In the genomic region with DNA sequence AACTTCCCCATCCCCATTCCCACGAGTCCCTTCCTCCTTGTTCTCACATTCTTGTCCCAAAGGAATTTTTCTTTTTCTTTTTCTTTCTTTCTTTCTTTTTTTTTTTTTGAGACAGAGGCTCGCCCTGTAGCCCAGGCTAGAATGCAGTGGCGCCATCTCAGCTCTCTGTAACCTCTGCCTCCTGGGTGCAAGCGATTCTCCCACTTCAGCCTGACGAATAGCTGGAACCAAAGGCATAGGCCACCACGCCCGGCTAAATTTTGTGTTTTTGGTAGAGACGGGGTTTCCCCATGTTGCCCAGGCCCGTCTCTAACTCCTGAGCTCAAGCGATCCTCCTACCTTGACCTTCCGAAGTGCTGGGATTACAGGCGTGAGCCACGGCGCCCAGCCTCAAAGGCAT, we compare ENCODE assay signal across 13 cellular contexts. TPM values are rescaled to one million over a fixed set of nuclear protein-coding genes. Genes with fewer than 3 reads are reported as not detected.
DNase-seq lines count a peak whose midpoint lies in the region; ATAC-seq and TF ChIP-seq lines count a peak whose summit lies in the region.
"Had no signal": no experiment of that assay in that cellular context is flagged by ENCODE, and none has a peak within 500 bp of the region (broad histone marks: within the 10 kb centered on the region; RNA-seq: fewer than 3 reads in every experiment).

No MANE protein-coding gene starts in this region.

- TF ChIP-seq CTCF in HCT116 (IDR thresholded peaks at IDR 0.05 in 2 of 3, conservative IDR thresholded peaks at IDR 0.05 in 1 of 3; ENCODE audit: borderline replicate concordance in 1 of 3, insufficient read depth in 1 of 3, low read depth in 2 of 3, low read length in 2 of 3) = no peak

- no peaks in the 10 kb centered on the region for H3K9me2 ChIP-seq in HCT116 (ENCODE audit: insufficient read depth)

- RAD21 ChIA-PET in HCT116 (lab: Charles Lee; ENCODE audit: low non-redundant PET in 1 of 2, low total read pairs in 2 of 2, uncharacterized antibody in 2 of 2, unreplicated experiment in 2 of 2) = no interaction called here

- no peaks in the 10 kb centered on the region for H3K36me3 ChIP-seq in BLaER1 treated with 17β-estradiol and CSF1 and Interleukin-3, amounts not matched to agents 10 nM and 100 nM
- H3K36me3 ChIP-seq in HCT116 (ENCODE audit: control insufficient read depth in 1 of 2, insufficient read depth in 2 of 2, low read length in 2 of 2) = no peaks in the 10 kb centered on the region

- POLR2A ChIA-PET in HCT116 (lab: Charles Lee) = no interaction called here

- intact Hi-C loops in HCT116 (cut with micrococcal nuclease) = loop anchor here (5.0 to 10.0 kb wide), 2 partner anchors 43 to 415 kb away; a partner anchor contains a TSS

- H3K4me3 Mint-ChIP-seq in activated naive CD8-positive, alpha-beta T cell treated with anti-CD3 and anti-CD28 coated beads, Interleukin-2, amount 50 U/mL, for 24 hours = no peak overlapping the region
- peak overlapping the region; percentile 89 for H3K4me3 Mint-ChIP-seq in natural killer cell treated with Interleukin-12 subunit alpha and Interleukin-12 subunit beta and Interleukin-15 and Interleukin-18, amount 100 ng/mL, for 72 hours

- no peak for DNase-seq in HCT116 (ENCODE audit: low read depth, low spot score)
- no peak for DNase-seq in activated naive CD8-positive, alpha-beta T cell treated with anti-CD3 and anti-CD28 coated beads, Interleukin-2, amount 50 U/mL, for 24 hours
- DNase-seq in natural killer cell treated with Interleukin-12 subunit alpha and Interleukin-12 subunit beta and Interleukin-15 and Interleukin-18, amount 100 ng/mL, for 72 hours (ENCODE audit: low spot score) = no peak
- DNase-seq in GM19238 (ENCODE audit: insufficient read length, low spot score) = no peak
- no peak for DNase-seq in effector CD8-positive, alpha-beta T cell (lab: John Stamatoyannopoulos, UW)
- DNase-seq: aorta; foreskin fibroblast; SHP77 treated with DMSO at 0.1 percent for 48 hours; stimulated activated CD4-positive, alpha-beta T cell treated with anti-CD3 and anti-CD28 coated beads, Interleukin-2, amount 100 ng/mL, for 48 hours had no signal

- peaks cover 21% of the 10 kb centered on the region for H3K27me3 Mint-ChIP-seq in activated naive CD8-positive, alpha-beta T cell treated with anti-CD3 and anti-CD28 coated beads, Interleukin-2, amount 50 U/mL, for 24 hours
- H3K27me3 Mint-ChIP-seq in natural killer cell treated with Interleukin-12 subunit alpha and Interleukin-12 subunit beta and Interleukin-15 and Interleukin-18, amount 100 ng/mL, for 72 hours = peaks cover 6 to 18% of the 10 kb centered on the region in 2 donors

- H3K27ac ChIP-seq in BLaER1 treated with 17β-estradiol and CSF1 and Interleukin-3, amounts not matched to agents 10 nM and 100 nM = peak overlapping the region in 1 of 11 experiments; percentile 6; a peak in 1 of 22 replicates
- no peak overlapping the region for H3K27ac ChIP-seq in HCT116 (ENCODE audit: low read depth, low read length)
- H3K27ac ChIP-seq: GM23248 had no signal

- no peak for TF ChIP-seq POLR2A in HCT116 (IDR thresholded peaks at IDR 0.05; ENCODE audit: borderline replicate concordance, extremely low read depth, insufficient read depth, insufficient read length)

- TF ChIP-seq RAD21 in HCT116 (IDR thresholded peaks at IDR 0.05; ENCODE audit: low read depth) = no peak

- H3K27ac Mint-ChIP-seq in activated naive CD8-positive, alpha-beta T cell treated with anti-CD3 and anti-CD28 coated beads, Interleukin-2, amount 50 U/mL, for 24 hours = peak overlapping the region; percentile 28
- H3K27ac Mint-ChIP-seq in natural killer cell treated with Interleukin-12 subunit alpha and Interleukin-12 subunit beta and Interleukin-15 and Interleukin-18, amount 100 ng/mL, for 72 hours = no peak overlapping the region

- peaks cover 4 to 35% (median 29%) of the 10 kb centered on the region in 11 experiments; a peak in 19 of 22 replicates for H4K20me1 ChIP-seq in BLaER1 treated with 17β-estradiol and CSF1 and Interleukin-3, amounts not matched to agents 10 nM and 100 nM
- no peaks in the 10 kb centered on the region for H4K20me1 ChIP-seq in HCT116 (ENCODE audit: insufficient read depth)

- BruUV-seq in HCT116 (replicated peaks; lab: Mats Ljungman, UMichigan) = no TSS peak

- H2AFZ ChIP-seq in HCT116 (ENCODE audit: low read depth, low read length, poor library complexity, severe bottlenecking) = no peak overlapping the region

- no peaks in the 10 kb centered on the region for H3K36me3 Mint-ChIP-seq in activated naive CD8-positive, alpha-beta T cell treated with anti-CD3 and anti-CD28 coated beads, Interleukin-2, amount 50 U/mL, for 24 hours (ENCODE audit: low read depth)
- no peaks in the 10 kb centered on the region for H3K36me3 Mint-ChIP-seq in natural killer cell treated with Interleukin-12 subunit alpha and Interleukin-12 subunit beta and Interleukin-15 and Interleukin-18, amount 100 ng/mL, for 72 hours

- H3K79me2 ChIP-seq in HCT116 (ENCODE audit: insufficient read depth, low read length) = peaks cover 19% of the 10 kb centered on the region

- H3K9ac ChIP-seq in BLaER1 treated with 17β-estradiol and CSF1 and Interleukin-3, amounts not matched to agents 10 nM and 100 nM = no peak overlapping the region
- no peak overlapping the region for H3K9ac ChIP-seq in HCT116 (ENCODE audit: low read length)
- H3K9ac ChIP-seq: GM23248 had no signal

- no peaks in the 10 kb centered on the region for H3K9me3 Mint-ChIP-seq in activated naive CD8-positive, alpha-beta T cell treated with anti-CD3 and anti-CD28 coated beads, Interleukin-2, amount 50 U/mL, for 24 hours
- no peaks in the 10 kb centered on the region for H3K9me3 Mint-ChIP-seq in natural killer cell treated with Interleukin-12 subunit alpha and Interleukin-12 subunit beta and Interleukin-15 and Interleukin-18, amount 100 ng/mL, for 72 hours

- H3K4me1 Mint-ChIP-seq in activated naive CD8-positive, alpha-beta T cell treated with anti-CD3 and anti-CD28 coated beads, Interleukin-2, amount 50 U/mL, for 24 hours = peaks cover 53% of the 10 kb centered on the region
- peaks cover 39 to 43% of the 10 kb centered on the region in 2 donors for H3K4me1 Mint-ChIP-seq in natural killer cell treated with Interleukin-12 subunit alpha and Interleukin-12 subunit beta and Interleukin-15 and Interleukin-18, amount 100 ng/mL, for 72 hours (ENCODE audit: low read depth in 2 of 2)

- H3K4me3 ChIP-seq in BLaER1 treated with 17β-estradiol and CSF1 and Interleukin-3, amounts not matched to agents 10 nM and 100 nM = no peak overlapping the region
- peak overlapping the region in 1 of 2 experiments; percentile 79; a peak in 1 of 4 replicates for H3K4me3 ChIP-seq in HCT116 (replicated peaks in 1 of 2; ENCODE audit: low read depth in 1 of 2, low read length in 2 of 2)

- CTCF ChIA-PET in HCT116 (lab: Charles Lee) = interaction anchor here (1.0 to 1.7 kb wide), 2 partner anchors 55 to 89 kb away, joined by 3 to 4 read pairs; no protein-coding TSS in a partner anchor

- H3K27me3 ChIP-seq in BLaER1 treated with 17β-estradiol and CSF1 and Interleukin-3, amounts not matched to agents 10 nM and 100 nM = no peaks in the 10 kb centered on the region
- no peaks in the 10 kb centered on the region for H3K27me3 ChIP-seq in HCT116 (ENCODE audit: insufficient read depth, low read length)

- no peak for ATAC-seq in HCT116
- ATAC-seq in activated naive CD8-positive, alpha-beta T cell treated with anti-CD3 and anti-CD28 coated beads, Interleukin-2, amount 50 U/mL, for 24 hours = no peak
- ATAC-seq in natural killer cell treated with Interleukin-12 subunit alpha and Interleukin-12 subunit beta and Interleukin-15 and Interleukin-18, amount 100 ng/mL, for 72 hours = no peak
- ATAC-seq in HG02970 (IDR thresholded peaks at IDR 0.05; ENCODE audit: low FRiP score, unreplicated experiment) = no peak
- no peak for ATAC-seq in HG02885 (IDR thresholded peaks at IDR 0.05; ENCODE audit: poor library complexity, unreplicated experiment)

- H3K9me3 ChIP-seq in BLaER1 treated with 17β-estradiol and CSF1 and Interleukin-3, amounts not matched to agents 10 nM and 100 nM (replicated peaks in 1 of 11) = no peaks in the 10 kb centered on the region
- H3K9me3 ChIP-seq in HCT116 (ENCODE audit: control insufficient read depth in 1 of 2, insufficient read depth in 1 of 2, low read depth in 1 of 2, low read length in 2 of 2) = no peaks in the 10 kb centered on the region

- peaks cover 40 to 65% (median 53%) of the 10 kb centered on the region in 10 experiments for H3K4me1 ChIP-seq in BLaER1 treated with 17β-estradiol and CSF1 and Interleukin-3, amounts not matched to agents 10 nM and 100 nM
- peaks cover 20 to 51% of the 10 kb centered on the region in 2 experiments for H3K4me1 ChIP-seq in HCT116 (ENCODE audit: control insufficient read depth in 1 of 2, insufficient read depth in 2 of 2, low read length in 2 of 2)

- H3K4me2 ChIP-seq in BLaER1 treated with 17β-estradiol and CSF1 and Interleukin-3, amounts not matched to agents 10 nM and 100 nM = peak overlapping the region; percentile 57 to 83 (median 76)
- peak overlapping the region; percentile 85 for H3K4me2 ChIP-seq in HCT116 (ENCODE audit: low read length)

RNA-seq across cellular contexts. Expression of a gene that starts 0.8 kb away (rescaled TPM):
- 1.1 TPM for total RNA-seq in HCT116 (2021; ENCODE audit: unreplicated experiment)
- 0.90 and 1.2 TPM in 2 replicates for polyA plus RNA-seq in HCT116 (2012)
- total RNA-seq in natural killer cell treated with Interleukin-12 subunit alpha and Interleukin-12 subunit beta and Interleukin-15 and Interleukin-18, amount 100 ng/mL, for 72 hours = not detected
- total RNA-seq: aorta, GM23248 had no signal
- polyA plus RNA-seq: aorta, GM23248 had no signal

RNA-seq across cellular contexts. Expression of a gene that starts 1.0 kb away (rescaled TPM):
- total RNA-seq in HCT116 (2021; ENCODE audit: unreplicated experiment) = 13.4 TPM
- polyA plus RNA-seq in HCT116 (2012) = 8.1 and 9.3 TPM in 2 replicates
- 10 to 100 TPM; 21.4 to 23.5 TPM for total RNA-seq in natural killer cell treated with Interleukin-12 subunit alpha and Interleukin-12 subunit beta and Interleukin-15 and Interleukin-18, amount 100 ng/mL, for 72 hours
